In the genomic region with DNA sequence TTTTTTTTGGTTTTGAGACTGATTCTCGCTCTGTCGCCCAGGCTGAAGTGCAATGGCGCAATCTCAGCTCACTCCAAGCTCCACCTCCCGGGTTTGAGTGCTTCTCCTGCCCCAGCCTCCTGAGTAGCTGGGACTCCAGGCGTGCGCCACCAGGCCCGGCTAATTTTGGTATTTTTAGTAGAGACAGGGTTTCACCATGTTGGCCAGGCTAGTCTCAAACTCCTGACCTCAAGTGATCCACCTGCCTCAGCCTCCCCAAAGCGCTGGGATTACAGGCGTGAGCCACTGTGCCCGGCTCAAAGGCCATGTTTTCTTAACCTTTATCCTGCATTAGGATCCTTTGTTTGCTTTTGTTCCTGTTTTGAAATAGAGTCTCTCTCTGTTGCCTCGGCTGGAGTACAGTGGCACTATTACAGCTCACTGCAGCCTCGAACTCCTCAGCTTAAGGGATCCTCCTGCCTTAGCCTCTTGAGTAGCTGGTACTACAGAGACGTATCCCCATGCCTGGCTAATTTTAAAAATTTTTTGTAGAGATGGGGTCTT, we compare ENCODE assay signal across 1 cellular context.
TF ChIP-seq lines count a peak whose summit lies in the region.

No MANE protein-coding gene starts in this region.

TF ChIP-seq in A549, 52 proteins besides CTCF, POLR2A, EP300 and RAD21 (continued from another document):
- TF ChIP-seq USF2 (IDR thresholded peaks at IDR 0.05), result no peak
- no peak for TF ChIP-seq MYC (IDR thresholded peaks at IDR 0.05; ENCODE audit: borderline replicate concordance, low read length)
- TF ChIP-seq TP53 (CRISPR knock-in tag; IDR thresholded peaks at IDR 0.05), result no peak
- TF ChIP-seq HES2 (IDR thresholded peaks at IDR 0.05), result no peak
- TF ChIP-seq CHD2 (IDR thresholded peaks at IDR 0.05; ENCODE audit: low read length, partially characterized antibody), result no peak
- TF ChIP-seq NR3C1 (IDR thresholded peaks at IDR 0.05), result no peak
- no peak for TF ChIP-seq JUN (IDR thresholded peaks at IDR 0.05)
